ENCODE assay signal across 29 cellular contexts in genomic region chr13:57003682-57004081, GRCh38.
DNase-seq lines count a peak whose midpoint lies in the region; ATAC-seq and TF ChIP-seq lines count a peak whose summit lies in the region.
"Had no signal": no experiment of that assay in that cellular context is flagged by ENCODE, and none has a peak within 500 bp of the region (broad histone marks: within the 10 kb centered on the region; RNA-seq: fewer than 3 reads in every experiment).

No MANE protein-coding gene starts in this region.

- no peaks in the 10 kb centered on the region for H3K79me2 ChIP-seq in neural cell (replicated peaks; ENCODE audit: insufficient read depth, low read length)

- no peak overlapping the region for H3K4me3 Mint-ChIP-seq in activated T-cell treated with anti-CD3 and anti-CD28 coated beads, Interleukin-2, amount 50 U/mL, for 72 hours
- H3K4me3 Mint-ChIP-seq: B cell; CD14-positive monocyte; CD4-positive, alpha-beta memory T cell; CD4-positive, alpha-beta T cell; CD4-positive, CD25-positive, alpha-beta regulatory T cell; CD8-positive, alpha-beta memory T cell; CD8-positive, alpha-beta T cell had no signal

- no peak for TF ChIP-seq RAD21 in neural cell (conservative IDR thresholded peaks at IDR 0.05)

- no peaks in the 10 kb centered on the region for H3K36me3 ChIP-seq in neural cell (ENCODE audit: insufficient read depth, low read length)
- H3K36me3 ChIP-seq: BE2C; BLaER1; BLaER1 treated with 17β-estradiol and CSF1 and Interleukin-3, amounts not matched to agents 10 nM and 100 nM had no signal

- peak; percentile 86 for TF ChIP-seq EP300 in neural cell (conservative IDR thresholded peaks at IDR 0.05; ENCODE audit: poor library complexity, severe bottlenecking)

- no peak overlapping the region for H3K27ac ChIP-seq in neural cell (ENCODE audit: low read length)
- H3K27ac ChIP-seq: 22Rv1; A549; BLaER1; BLaER1 treated with 17β-estradiol and CSF1 and Interleukin-3, amounts not matched to agents 10 nM and 100 nM; C4-2B had no signal

- no peak for DNase-seq in activated T-cell treated with anti-CD3 and anti-CD28 coated beads, Interleukin-2, amount 50 U/mL, for 72 hours
- DNase-seq: 8988T; ACHN; AML-193; BE2C; C1 segment of cervical spinal cord; Caco-2; Calu3; CD4-positive, alpha-beta memory T cell; CD4-positive, alpha-beta T cell; CD4-positive, CD25-positive, alpha-beta regulatory T cell; CD8-positive, alpha-beta memory T cell; CD8-positive, alpha-beta T cell; COR-L47; DMS 273 treated with DMSO at 0.1 percent for 48 hours; DMS153; DMS53; DMS79; DMS79 treated with DMSO at 0.1 percent for 48 hours; DND-41; EL had no signal

- H3K9me3 ChIP-seq in neural cell (ENCODE audit: low read length): no peaks in the 10 kb centered on the region
- H3K9me3 ChIP-seq: A549; BE2C; BLaER1; BLaER1 treated with 17β-estradiol and CSF1 and Interleukin-3, amounts not matched to agents 10 nM and 100 nM; Caco-2 had no signal

- H3K9me2 ChIP-seq in neural cell (ENCODE audit: insufficient read depth, low read length): no peaks in the 10 kb centered on the region

- ATAC-seq in activated T-cell treated with anti-CD3 and anti-CD28 coated beads, Interleukin-2, amount 50 U/mL, for 72 hours (replicated peaks in 1 of 2): no peak
- ATAC-seq: A549; CD8-positive, alpha-beta T cell had no signal

- no peak overlapping the region for H2AFZ ChIP-seq in neural cell (ENCODE audit: low read depth, low read length)

- H3K36me3 Mint-ChIP-seq in activated T-cell treated with anti-CD3 and anti-CD28 coated beads, Interleukin-2, amount 50 U/mL, for 72 hours (ENCODE audit: insufficient read depth in 2 of 2): no peaks in the 10 kb centered on the region
- H3K36me3 Mint-ChIP-seq: CD14-positive monocyte; CD4-positive, alpha-beta memory T cell; CD4-positive, CD25-positive, alpha-beta regulatory T cell; CD8-positive, alpha-beta memory T cell; CD8-positive, alpha-beta T cell had no signal

- no peak for TF ChIP-seq CTCF in neural cell (IDR thresholded peaks at IDR 0.05; ENCODE audit: poor library complexity, severe bottlenecking)

- H3K9me3 Mint-ChIP-seq in activated T-cell treated with anti-CD3 and anti-CD28 coated beads, Interleukin-2, amount 50 U/mL, for 72 hours: peaks cover 2 to 4% of the 10 kb centered on the region in 2 donors

- H3K4me2 ChIP-seq in neural cell (ENCODE audit: low read length): no peak overlapping the region
- H3K4me2 ChIP-seq: A549; BLaER1; BLaER1 treated with 17β-estradiol and CSF1 and Interleukin-3, amounts not matched to agents 10 nM and 100 nM had no signal

- H3F3A ChIP-seq in neural cell (ENCODE audit: insufficient read depth, low read length, poor library complexity, severe bottlenecking): no peaks in the 10 kb centered on the region

- H3K27me3 Mint-ChIP-seq in activated T-cell treated with anti-CD3 and anti-CD28 coated beads, Interleukin-2, amount 50 U/mL, for 72 hours (ENCODE audit: low read depth): no peaks in the 10 kb centered on the region
- H3K27me3 Mint-ChIP-seq: B cell; CD4-positive, alpha-beta memory T cell; CD4-positive, alpha-beta T cell; CD4-positive, CD25-positive, alpha-beta regulatory T cell; CD8-positive, alpha-beta memory T cell had no signal

- no peaks in the 10 kb centered on the region for H4K20me1 ChIP-seq in neural cell (ENCODE audit: insufficient read depth)
- H4K20me1 ChIP-seq: BLaER1; BLaER1 treated with 17β-estradiol and CSF1 and Interleukin-3, amounts not matched to agents 10 nM and 100 nM had no signal

- H3K27me3 ChIP-seq in neural cell (ENCODE audit: insufficient read depth, low read depth, low read length): no peaks in the 10 kb centered on the region
- H3K27me3 ChIP-seq: BE2C; BLaER1; BLaER1 treated with 17β-estradiol and CSF1 and Interleukin-3, amounts not matched to agents 10 nM and 100 nM had no signal

- no peak overlapping the region for H3K4me3 ChIP-seq in neural cell (ENCODE audit: low read length)
- H3K4me3 ChIP-seq: A549; BLaER1; BLaER1 treated with 17β-estradiol and CSF1 and Interleukin-3, amounts not matched to agents 10 nM and 100 nM had no signal

- no peak overlapping the region for H3K27ac Mint-ChIP-seq in activated T-cell treated with anti-CD3 and anti-CD28 coated beads, Interleukin-2, amount 50 U/mL, for 72 hours
- H3K27ac Mint-ChIP-seq: B cell; CD14-positive monocyte; CD4-positive, alpha-beta memory T cell; CD4-positive, alpha-beta T cell; CD4-positive, CD25-positive, alpha-beta regulatory T cell; CD8-positive, alpha-beta memory T cell; CD8-positive, alpha-beta T cell had no signal

- no peaks in the 10 kb centered on the region for H3K4me1 Mint-ChIP-seq in activated T-cell treated with anti-CD3 and anti-CD28 coated beads, Interleukin-2, amount 50 U/mL, for 72 hours (ENCODE audit: low read depth)
- H3K4me1 Mint-ChIP-seq: B cell; CD14-positive monocyte; CD4-positive, alpha-beta memory T cell; CD4-positive, CD25-positive, alpha-beta regulatory T cell; CD8-positive, alpha-beta memory T cell had no signal

- H3K9ac ChIP-seq in neural cell (ENCODE audit: low read length): no peak overlapping the region
- H3K9ac ChIP-seq: BLaER1; BLaER1 treated with 17β-estradiol and CSF1 and Interleukin-3, amounts not matched to agents 10 nM and 100 nM had no signal

TF ChIP-seq in neural cell, 6 proteins besides CTCF, POLR2A, EP300 and RAD21:
- TF ChIP-seq POLR2AphosphoS5 (IDR thresholded peaks at IDR 0.05) (peak; percentile 53), TAF1 (IDR thresholded peaks at IDR 0.05; ENCODE audit: low read depth) (no peak), MXI1 (conservative IDR thresholded peaks at IDR 0.05; ENCODE audit: poor library complexity, severe bottlenecking) (no peak)
